Comparison of ENCODE assay signal across 1 cellular context in the genomic region with DNA sequence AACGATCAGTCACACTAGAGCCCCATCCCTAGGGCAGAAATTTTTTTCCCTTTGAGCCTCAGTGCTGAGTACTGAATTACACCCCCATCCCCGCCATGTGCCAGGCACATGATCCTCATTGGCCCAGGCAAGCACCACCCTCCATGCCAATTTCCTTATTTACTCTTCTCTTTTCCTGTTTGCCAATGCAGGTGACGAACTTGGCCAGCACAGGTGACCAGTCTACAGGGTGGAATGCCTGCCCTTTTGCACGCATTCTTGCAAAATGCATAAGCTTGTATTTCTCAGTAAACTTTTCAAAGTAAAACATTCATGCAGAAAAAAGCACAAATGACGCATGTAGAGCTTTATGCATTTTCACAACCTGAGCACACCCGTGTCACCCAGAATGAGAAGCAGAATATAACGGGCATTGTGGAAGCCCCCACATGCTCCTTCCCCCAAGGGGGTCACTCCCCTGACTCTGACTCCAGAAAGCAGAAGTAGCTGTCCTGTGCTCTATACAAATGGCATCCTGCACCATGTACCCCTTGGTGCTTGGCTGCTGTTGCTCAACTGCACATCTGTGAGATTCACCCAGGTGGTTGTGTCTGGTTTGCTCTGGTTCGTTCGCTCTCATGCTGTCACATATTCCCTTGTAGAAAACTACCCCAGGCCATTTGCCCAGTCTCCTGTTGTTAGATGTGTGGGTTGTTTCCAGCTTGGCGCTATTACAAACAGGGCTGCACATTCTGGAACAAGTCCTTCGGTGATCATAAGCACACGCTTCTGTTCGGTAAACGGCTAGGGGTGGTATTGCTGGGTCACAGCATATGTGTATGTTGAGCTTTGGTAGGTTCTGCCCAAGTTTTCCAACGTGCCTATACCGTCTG.
TF ChIP-seq lines count a peak whose summit lies in the region.

No MANE protein-coding gene starts in this region.

TF ChIP-seq in WTC11, 78 proteins besides CTCF, POLR2A, EP300 and RAD21:
- TF ChIP-seq OVOL2 (CRISPR knock-in tag; IDR thresholded peaks at IDR 0.05; ENCODE audit: borderline replicate concordance): no peak
- TF ChIP-seq, protein P1, sequence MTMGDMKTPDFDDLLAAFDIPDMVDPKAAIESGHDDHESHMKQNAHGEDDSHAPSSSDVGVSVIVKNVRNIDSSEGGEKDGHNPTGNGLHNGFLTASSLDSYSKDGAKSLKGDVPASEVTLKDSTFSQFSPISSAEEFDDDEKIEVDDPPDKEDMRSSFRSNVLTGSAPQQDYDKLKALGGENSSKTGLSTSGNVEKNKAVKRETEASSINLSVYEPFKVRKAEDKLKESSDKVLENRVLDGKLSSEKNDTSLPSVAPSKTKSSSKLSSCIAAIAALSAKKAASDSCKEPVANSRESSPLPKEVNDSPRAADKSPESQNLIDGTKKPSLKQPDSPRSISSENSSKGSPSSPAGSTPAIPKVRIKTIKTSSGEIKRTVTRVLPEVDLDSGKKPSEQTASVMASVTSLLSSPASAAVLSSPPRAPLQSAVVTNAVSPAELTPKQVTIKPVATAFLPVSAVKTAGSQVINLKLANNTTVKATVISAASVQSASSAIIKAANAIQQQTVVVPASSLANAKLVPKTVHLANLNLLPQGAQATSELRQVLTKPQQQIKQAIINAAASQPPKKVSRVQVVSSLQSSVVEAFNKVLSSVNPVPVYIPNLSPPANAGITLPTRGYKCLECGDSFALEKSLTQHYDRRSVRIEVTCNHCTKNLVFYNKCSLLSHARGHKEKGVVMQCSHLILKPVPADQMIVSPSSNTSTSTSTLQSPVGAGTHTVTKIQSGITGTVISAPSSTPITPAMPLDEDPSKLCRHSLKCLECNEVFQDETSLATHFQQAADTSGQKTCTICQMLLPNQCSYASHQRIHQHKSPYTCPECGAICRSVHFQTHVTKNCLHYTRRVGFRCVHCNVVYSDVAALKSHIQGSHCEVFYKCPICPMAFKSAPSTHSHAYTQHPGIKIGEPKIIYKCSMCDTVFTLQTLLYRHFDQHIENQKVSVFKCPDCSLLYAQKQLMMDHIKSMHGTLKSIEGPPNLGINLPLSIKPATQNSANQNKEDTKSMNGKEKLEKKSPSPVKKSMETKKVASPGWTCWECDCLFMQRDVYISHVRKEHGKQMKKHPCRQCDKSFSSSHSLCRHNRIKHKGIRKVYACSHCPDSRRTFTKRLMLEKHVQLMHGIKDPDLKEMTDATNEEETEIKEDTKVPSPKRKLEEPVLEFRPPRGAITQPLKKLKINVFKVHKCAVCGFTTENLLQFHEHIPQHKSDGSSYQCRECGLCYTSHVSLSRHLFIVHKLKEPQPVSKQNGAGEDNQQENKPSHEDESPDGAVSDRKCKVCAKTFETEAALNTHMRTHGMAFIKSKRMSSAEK (CRISPR knock-in tag; IDR thresholded peaks at IDR 0.05; ENCODE audit: borderline replicate concordance): no peak
- TF ChIP-seq, protein P2, sequence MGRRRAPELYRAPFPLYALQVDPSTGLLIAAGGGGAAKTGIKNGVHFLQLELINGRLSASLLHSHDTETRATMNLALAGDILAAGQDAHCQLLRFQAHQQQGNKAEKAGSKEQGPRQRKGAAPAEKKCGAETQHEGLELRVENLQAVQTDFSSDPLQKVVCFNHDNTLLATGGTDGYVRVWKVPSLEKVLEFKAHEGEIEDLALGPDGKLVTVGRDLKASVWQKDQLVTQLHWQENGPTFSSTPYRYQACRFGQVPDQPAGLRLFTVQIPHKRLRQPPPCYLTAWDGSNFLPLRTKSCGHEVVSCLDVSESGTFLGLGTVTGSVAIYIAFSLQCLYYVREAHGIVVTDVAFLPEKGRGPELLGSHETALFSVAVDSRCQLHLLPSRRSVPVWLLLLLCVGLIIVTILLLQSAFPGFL (CRISPR knock-in tag; IDR thresholded peaks at IDR 0.05; ENCODE audit: borderline replicate concordance): no peak
- no peak for TF ChIP-seq ETV6 (CRISPR knock-in tag; IDR thresholded peaks at IDR 0.05)
- no peak for TF ChIP-seq NR3C1 (CRISPR knock-in tag; conservative IDR thresholded peaks at IDR 0.05; ENCODE audit: low read depth)
- no peak for TF ChIP-seq IRF2 (CRISPR knock-in tag; IDR thresholded peaks at IDR 0.05; ENCODE audit: borderline replicate concordance, low read depth)
- no peak for TF ChIP-seq MXD4 (CRISPR knock-in tag; IDR thresholded peaks at IDR 0.05; ENCODE audit: borderline replicate concordance)
- no peak for TF ChIP-seq NFATC4 (CRISPR knock-in tag; IDR thresholded peaks at IDR 0.05)
- TF ChIP-seq, protein P3, sequence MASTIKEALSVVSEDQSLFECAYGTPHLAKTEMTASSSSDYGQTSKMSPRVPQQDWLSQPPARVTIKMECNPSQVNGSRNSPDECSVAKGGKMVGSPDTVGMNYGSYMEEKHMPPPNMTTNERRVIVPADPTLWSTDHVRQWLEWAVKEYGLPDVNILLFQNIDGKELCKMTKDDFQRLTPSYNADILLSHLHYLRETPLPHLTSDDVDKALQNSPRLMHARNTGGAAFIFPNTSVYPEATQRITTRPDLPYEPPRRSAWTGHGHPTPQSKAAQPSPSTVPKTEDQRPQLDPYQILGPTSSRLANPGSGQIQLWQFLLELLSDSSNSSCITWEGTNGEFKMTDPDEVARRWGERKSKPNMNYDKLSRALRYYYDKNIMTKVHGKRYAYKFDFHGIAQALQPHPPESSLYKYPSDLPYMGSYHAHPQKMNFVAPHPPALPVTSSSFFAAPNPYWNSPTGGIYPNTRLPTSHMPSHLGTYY (CRISPR knock-in tag; IDR thresholded peaks at IDR 0.05): no peak
- no peak for TF ChIP-seq TEAD4 (CRISPR knock-in tag; IDR thresholded peaks at IDR 0.05)
- no peak for TF ChIP-seq ZNF232 (CRISPR knock-in tag; IDR thresholded peaks at IDR 0.05)
- TF ChIP-seq, protein P4, sequence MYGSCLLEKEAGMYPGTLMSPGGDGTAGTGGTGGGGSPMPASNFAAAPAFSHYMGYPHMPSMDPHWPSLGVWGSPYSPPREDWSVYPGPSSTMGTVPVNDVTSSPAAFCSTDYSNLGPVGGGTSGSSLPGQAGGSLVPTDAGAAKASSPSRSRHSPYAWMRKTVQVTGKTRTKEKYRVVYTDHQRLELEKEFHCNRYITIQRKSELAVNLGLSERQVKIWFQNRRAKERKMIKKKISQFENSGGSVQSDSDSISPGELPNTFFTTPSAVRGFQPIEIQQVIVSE (CRISPR knock-in tag; IDR thresholded peaks at IDR 0.05; ENCODE audit: borderline replicate concordance): no peak
- TF ChIP-seq NR2C2 (CRISPR knock-in tag; IDR thresholded peaks at IDR 0.05): no peak
